ENCODE assay signal across 29 cellular contexts in genomic region chr1:162557536-162557935, GRCh38.
"Had no signal": no experiment of that assay in that cellular context is flagged by ENCODE, and none has a peak within 500 bp of the region (broad histone marks: within the 10 kb centered on the region; RNA-seq: fewer than 3 reads in every experiment).

No MANE protein-coding gene starts in this region.

- H3K27me3 ChIP-seq: esophagus muscularis mucosa, foreskin keratinocyte, gastroesophageal sphincter, heart left ventricle, hepatocyte, left lung, neutrophil, pancreas, right atrium auricular region, sigmoid colon, spleen, tibial artery, upper lobe of left lung had no signal

- H3K36me3 Mint-ChIP-seq: natural killer cell; stimulated activated naive B cell treated with anti-CD40 and anti-IgM and Interleukin-4, amounts not matched to agents 10 μg/mL and 1 μg/mL and 100 μg/mL, for 72 hours had no signal

- H3K27ac ChIP-seq: coronary artery, esophagus muscularis mucosa, foreskin keratinocyte, gastroesophageal sphincter, heart left ventricle, hepatocyte, left lung, neutrophil, pancreas, sigmoid colon, spleen, tibial artery, upper lobe of left lung had no signal

- H3K9me3 Mint-ChIP-seq: central memory CD8-positive, alpha-beta T cell; natural killer cell; stimulated activated naive B cell treated with anti-CD40 and anti-IgM and Interleukin-4, amounts not matched to agents 10 μg/mL and 1 μg/mL and 100 μg/mL, for 72 hours; stimulated activated naive CD8-positive, alpha-beta T cell treated with anti-CD3 and anti-CD28 coated beads, Interleukin-15, Interleukin-2, amounts not matched to agents 100 ng/mL and 50 ng/mL, for 24 hours had no signal

- H3K27ac Mint-ChIP-seq: natural killer cell; progenitor cell of endocrine pancreas; stimulated activated naive B cell treated with anti-CD40 and anti-IgM and Interleukin-4, amounts not matched to agents 10 μg/mL and 1 μg/mL and 100 μg/mL, for 72 hours; stimulated activated naive CD8-positive, alpha-beta T cell treated with anti-CD3 and anti-CD28 coated beads, Interleukin-15, Interleukin-2, amounts not matched to agents 100 ng/mL and 50 ng/mL, for 24 hours had no signal

- H3K4me3 Mint-ChIP-seq: central memory CD8-positive, alpha-beta T cell; natural killer cell; stimulated activated naive B cell treated with anti-CD40 and anti-IgM and Interleukin-4, amounts not matched to agents 10 μg/mL and 1 μg/mL and 100 μg/mL, for 72 hours; stimulated activated naive CD8-positive, alpha-beta T cell treated with anti-CD3 and anti-CD28 coated beads, Interleukin-15, Interleukin-2, amounts not matched to agents 100 ng/mL and 50 ng/mL, for 24 hours had no signal

- H3K4me3 ChIP-seq: coronary artery, esophagus muscularis mucosa, gastroesophageal sphincter, heart left ventricle, hepatocyte, left lung, pancreas, right atrium auricular region, sigmoid colon, spleen, tibial artery, upper lobe of left lung had no signal

- H3K27me3 Mint-ChIP-seq: central memory CD8-positive, alpha-beta T cell; progenitor cell of endocrine pancreas; stimulated activated naive B cell treated with anti-CD40 and anti-IgM and Interleukin-4, amounts not matched to agents 10 μg/mL and 1 μg/mL and 100 μg/mL, for 72 hours; stimulated activated naive CD8-positive, alpha-beta T cell treated with anti-CD3 and anti-CD28 coated beads, Interleukin-15, Interleukin-2, amounts not matched to agents 100 ng/mL and 50 ng/mL, for 24 hours had no signal

- FAIRE-seq: endothelial cell of umbilical vein, kidney, pancreas, urothelium cell line had no signal

- H3K9me3 ChIP-seq: esophagus muscularis mucosa, gastroesophageal sphincter, heart left ventricle, left lung, neutrophil, pancreas, right atrium auricular region, sigmoid colon, spleen, tibial artery, upper lobe of left lung had no signal

- DNase-seq: dermis blood vessel endothelial cell; effector memory CD4-positive, alpha-beta T cell; foreskin keratinocyte; heart left ventricle; kidney; left lung; mammary epithelial cell; mesendoderm; midbrain; natural killer cell; pancreas; sigmoid colon; spleen; stimulated activated CD4-positive, alpha-beta T cell treated with anti-CD3 and anti-CD28 coated beads, Interleukin-15, amount 100 ng/mL, for 24 hours; stimulated activated CD4-positive, alpha-beta T cell treated with anti-CD3 and anti-CD28 coated beads, Interleukin-2, amount 100 ng/mL, for 48 hours; stimulated activated naive B cell treated with anti-CD40 and anti-IgM and Interleukin-4, amounts not matched to agents 10 μg/mL and 1 μg/mL and 100 μg/mL, for 72 hours; tibial artery; upper lobe of left lung had no signal

- H3K36me3 ChIP-seq: esophagus muscularis mucosa, gastroesophageal sphincter, heart left ventricle, left lung, neutrophil, pancreas, right atrium auricular region, sigmoid colon, spleen, tibial artery, upper lobe of left lung had no signal

- ATAC-seq: foreskin keratinocyte; gastroesophageal sphincter; heart left ventricle; left lung; natural killer cell; pancreas; stimulated activated naive B cell treated with anti-CD40 and anti-IgM and Interleukin-4, amounts not matched to agents 10 μg/mL and 1 μg/mL and 100 μg/mL, for 72 hours had no signal
